9 cellular contexts compared by ENCODE assay signal in genomic region chr3:42063886-42064285, GRCh38. TPM values are rescaled to one million over a fixed set of nuclear protein-coding genes. Genes with fewer than 3 reads are reported as not detected.
A peak's percentile ranks its signal among the peaks of the same experiment; 100 is the strongest.
DNase-seq lines count a peak whose midpoint lies in the region; ATAC-seq and TF ChIP-seq lines count a peak whose summit lies in the region.
"Had no signal": no experiment of that assay in that cellular context is flagged by ENCODE, and none has a peak within 500 bp of the region (broad histone marks: within the 10 kb centered on the region; RNA-seq: fewer than 3 reads in every experiment).

No MANE protein-coding gene starts in this region.

- in situ Hi-C loops in astrocyte of the spinal cord (cut with HindIII; ENCODE audit: low sequenced_read_pairs), result no loop called here

- H3K27ac Mint-ChIP-seq in type B pancreatic cell, result peak overlapping the region; percentile 74

- no peaks in the 10 kb centered on the region for H3K27me3 ChIP-seq in heart left ventricle

- DNase-seq in heart left ventricle (no peak), Right ventricle myocardium inferior (ENCODE audit: missing footprints) (no peak), astrocyte of the spinal cord (ENCODE audit: low read depth, low spot score) (peak; percentile 65), kidney tubule cell (ENCODE audit: low spot score) (peak; percentile 38), type B pancreatic cell (ENCODE audit: extremely low spot score, unreplicated experiment) (no peak), NCI-H524 (lab: John Stamatoyannopoulos, UW) (no peak)
- DNase-seq: amygdala had no signal

- H3K36me3 Mint-ChIP-seq in type B pancreatic cell, result no peaks in the 10 kb centered on the region

- ATAC-seq in heart left ventricle (no peak), Right ventricle myocardium inferior (no peak), GM19395 (IDR thresholded peaks at IDR 0.05; ENCODE audit: unreplicated experiment) (no peak), HG03280 (IDR thresholded peaks at IDR 0.05; ENCODE audit: unreplicated experiment) (no peak)

- H3K4me1 ChIP-seq in heart left ventricle, result peaks cover 30 to 98% (median 94%) of the 10 kb centered on the region in 12 donors

- no peaks in the 10 kb centered on the region for H3K27me3 Mint-ChIP-seq in type B pancreatic cell

- no peaks in the 10 kb centered on the region for H3K9me3 ChIP-seq in heart left ventricle

- TF ChIP-seq CTCF in heart left ventricle (IDR thresholded peaks at IDR 0.05), result no peak
- TF ChIP-seq CTCF in astrocyte of the spinal cord (IDR thresholded peaks at IDR 0.05; ENCODE audit: low read depth, low read length), result no peak
- TF ChIP-seq CTCF in type B pancreatic cell (conservative IDR thresholded peaks at IDR 0.05), result no peak

- no peaks in the 10 kb centered on the region for H3K9me3 Mint-ChIP-seq in type B pancreatic cell

- no peaks in the 10 kb centered on the region for H3K36me3 ChIP-seq in heart left ventricle

- H3K4me3 Mint-ChIP-seq in type B pancreatic cell, result no peak overlapping the region

- 68 to 79% (median 72%) methylated on average over 7 of the region's 7 CpGs for WGBS in heart left ventricle, 4 donors

- H3K4me1 Mint-ChIP-seq in type B pancreatic cell (ENCODE audit: unreplicated experiment), result peaks cover 39% of the 10 kb centered on the region

- H3K4me3 ChIP-seq in heart left ventricle (no peak overlapping the region), astrocyte of the spinal cord (ENCODE audit: low read depth, low read length) (no peak overlapping the region)

- intact Hi-C loops in heart left ventricle (cut with DNase I) (loop anchor here in 5 of 10 donors (2.0 to 5.0 kb wide), 5 partner anchors 33 to 49 kb away; no protein-coding TSS in a partner anchor), Right ventricle myocardium inferior (cut with DNase I) (loop anchor here (2.0 to 5.0 kb wide), 2 partner anchors 33 to 39 kb away; no protein-coding TSS in a partner anchor)

- no peak for TF ChIP-seq POLR2A in heart left ventricle (IDR thresholded peaks at IDR 0.05)

- peak overlapping the region; percentile 84 to 94 (median 89) for H3K27ac ChIP-seq in heart left ventricle

RNA-seq across cellular contexts. Expression of gene TRAK1, which starts 27.3 kb away (rescaled TPM):
- total RNA-seq in heart left ventricle (100 to 1,000 TPM; 149 to 364 (median 272) TPM), Right ventricle myocardium inferior (267 TPM), type B pancreatic cell (ENCODE audit: low replicate concordance) (49.2 and 54.7 TPM in 2 replicates)
- polyA plus RNA-seq in heart left ventricle, result 10 to 100 TPM; 53.3 to 76.3 TPM

Comparison
In these comparisons a context has a peak if more than half of its experiments do, and no peak if none do; other contexts are left out.
1. DNase-seq: peak in astrocyte of the spinal cord (single experiment) and kidney tubule cell (single experiment); none in heart left ventricle (0 of 5), Right ventricle myocardium inferior (single experiment), type B pancreatic cell (single experiment) and NCI-H524 (0 of 2).